Comparison of ENCODE assay signal across 18 cellular contexts in the genomic region with DNA sequence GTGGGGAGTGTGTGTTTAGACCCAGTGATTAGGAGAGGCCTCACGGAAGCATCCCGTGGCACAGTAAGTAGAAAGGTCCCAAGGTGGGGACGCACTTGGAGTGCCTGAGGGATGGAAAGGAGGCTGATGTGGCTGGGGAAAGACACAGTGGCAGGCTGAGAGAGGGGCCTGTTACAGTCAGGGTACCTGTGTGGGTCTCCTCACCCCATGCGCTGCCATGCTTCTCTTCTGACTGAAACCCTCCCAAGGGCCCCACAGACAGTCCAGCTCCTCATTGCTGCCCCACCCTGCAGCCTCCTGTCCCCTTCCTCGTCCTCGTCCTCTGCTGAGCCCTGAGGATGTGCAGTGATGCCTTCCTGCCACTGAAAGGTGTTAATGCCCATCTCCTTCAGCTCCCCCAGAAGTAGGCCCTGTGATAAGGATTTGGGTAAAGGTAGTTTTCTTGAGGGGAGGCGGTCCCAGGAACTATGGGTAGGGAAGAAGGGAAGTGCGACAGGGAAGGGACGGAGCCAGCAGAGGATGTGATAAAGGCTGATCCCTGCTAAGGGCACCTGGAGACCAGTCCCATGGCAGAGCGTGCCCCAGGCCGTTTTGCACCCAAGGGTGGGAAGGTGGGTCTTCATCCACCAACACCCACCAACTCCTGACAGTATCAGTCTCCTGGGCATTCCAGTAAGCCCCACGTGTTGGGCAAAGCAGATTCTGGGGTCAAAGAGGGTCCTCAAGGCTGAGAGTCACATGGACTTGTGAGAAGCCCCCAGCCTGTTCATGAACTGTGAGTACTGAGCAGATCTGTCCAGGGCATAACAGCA.
DNase-seq lines count a peak whose midpoint lies in the region; ATAC-seq and TF ChIP-seq lines count a peak whose summit lies in the region.
"Had no signal": no experiment of that assay in that cellular context is flagged by ENCODE, and none has a peak within 500 bp of the region (broad histone marks: within the 10 kb centered on the region; RNA-seq: fewer than 3 reads in every experiment).

No MANE protein-coding gene starts in this region.

- H3K27me3 ChIP-seq in suprapubic skin = no peaks in the 10 kb centered on the region
- H3K27me3 ChIP-seq: BLaER1 treated with 17β-estradiol and CSF1 and Interleukin-3, amounts not matched to agents 10 nM and 100 nM had no signal

- no peaks in the 10 kb centered on the region for H3K4me1 ChIP-seq in suprapubic skin
- H3K4me1 ChIP-seq: HAP-1 had no signal

- no peak overlapping the region for H3K27ac ChIP-seq in suprapubic skin
- H3K27ac ChIP-seq: BLaER1 treated with 17β-estradiol and CSF1 and Interleukin-3, amounts not matched to agents 10 nM and 100 nM; GM23248 had no signal

- peaks cover 2% of the 10 kb centered on the region for H3K36me3 Mint-ChIP-seq in chondrocyte (ENCODE audit: low read depth)
- H3K36me3 Mint-ChIP-seq: CD4-positive, CD25-positive, alpha-beta regulatory T cell had no signal

- no peak overlapping the region for H3K4me3 Mint-ChIP-seq in chondrocyte (ENCODE audit: unreplicated experiment)
- H3K4me3 Mint-ChIP-seq: B cell; CD4-positive, CD25-positive, alpha-beta regulatory T cell; CD8-positive, alpha-beta memory T cell had no signal

- no peak overlapping the region for H3K4me3 ChIP-seq in suprapubic skin
- H3K4me3 ChIP-seq: BLaER1 treated with 17β-estradiol and CSF1 and Interleukin-3, amounts not matched to agents 10 nM and 100 nM; GM23248; HAP-1 had no signal

- no peaks in the 10 kb centered on the region for H3K36me3 ChIP-seq in suprapubic skin
- H3K36me3 ChIP-seq: BLaER1 treated with 17β-estradiol and CSF1 and Interleukin-3, amounts not matched to agents 10 nM and 100 nM; HAP-1 had no signal

- TF ChIP-seq POLR2A in suprapubic skin (IDR thresholded peaks at IDR 0.05) = no peak

- DNase-seq in GM13976 (ENCODE audit: low spot score) = peak; percentile 1
- peak; percentile 59 for DNase-seq in chondrocyte (ENCODE audit: low spot score)
- peak; percentile 53 for DNase-seq in posterior vena cava (ENCODE audit: low spot score)
- peak; percentile 25 to 49 for DNase-seq in suprapubic skin (ENCODE audit: low spot score in 2 of 2)
- DNase-seq in left ventricle myocardium superior = no peak
- DNase-seq in activated CD8-positive, alpha-beta memory T cell treated with anti-CD3 and anti-CD28 coated beads for 24 hours = no peak
- DNase-seq: CD4-positive, CD25-positive, alpha-beta regulatory T cell; CD8-positive, alpha-beta memory T cell; COR-L47; DMS 273 treated with DMSO at 0.1 percent for 48 hours; DMS53; DND-41; EL; GM23248 had no signal

- no peaks in the 10 kb centered on the region for H3K9me3 ChIP-seq in suprapubic skin
- H3K9me3 ChIP-seq: HAP-1 had no signal

- H3K27me3 Mint-ChIP-seq in chondrocyte (ENCODE audit: low read depth) = peaks cover 20% of the 10 kb centered on the region
- H3K27me3 Mint-ChIP-seq: B cell had no signal

- H3K27ac Mint-ChIP-seq in chondrocyte (ENCODE audit: unreplicated experiment) = no peak overlapping the region
- H3K27ac Mint-ChIP-seq: B cell; CD4-positive, CD25-positive, alpha-beta regulatory T cell; CD8-positive, alpha-beta memory T cell had no signal

- H3K9me3 Mint-ChIP-seq in chondrocyte (ENCODE audit: low read depth) = peaks cover 17% of the 10 kb centered on the region

- WGBS in suprapubic skin = 76% methylated on average over 12 of the region's 12 CpGs

- ATAC-seq in HG03095 (IDR thresholded peaks at IDR 0.05; ENCODE audit: unreplicated experiment) = no peak
- no peak for ATAC-seq in left ventricle myocardium superior

- H3K4me1 Mint-ChIP-seq in chondrocyte (ENCODE audit: low read depth) = no peaks in the 10 kb centered on the region
- H3K4me1 Mint-ChIP-seq: B cell; CD4-positive, CD25-positive, alpha-beta regulatory T cell; CD8-positive, alpha-beta memory T cell had no signal

- in situ Hi-C loops in GM13976 (cut with MboI; ENCODE audit: low sequenced_read_pairs, unreplicated experiment) = no loop called here

- intact Hi-C loops in posterior vena cava (cut with DNase I) = no loop called here
- intact Hi-C loops in left ventricle myocardium superior (cut with micrococcal nuclease) = no loop called here

- no peak for TF ChIP-seq CTCF in GM13976 (IDR thresholded peaks at IDR 0.05; ENCODE audit: borderline replicate concordance, control extremely low read depth, extremely low read depth, insufficient read depth, missing control alignments)
- TF ChIP-seq CTCF in chondrocyte (IDR thresholded peaks at IDR 0.05) = no peak
- TF ChIP-seq CTCF in suprapubic skin (IDR thresholded peaks at IDR 0.05) = no peak

- TF ChIP-seq EP300 in suprapubic skin (IDR thresholded peaks at IDR 0.05) = no peak

Comparison
In these comparisons a context has a peak if more than half of its experiments do, and no peak if none do; other contexts are left out.
1. DNase-seq: peak in GM13976 (single experiment), chondrocyte (single experiment), posterior vena cava (single experiment) and suprapubic skin (2 of 2); none in left ventricle myocardium superior (single experiment) and activated CD8-positive, alpha-beta memory T cell treated with anti-CD3 and anti-CD28 coated beads for 24 hours (single experiment).